8 cellular contexts compared by ENCODE assay signal in genomic region chr6:43308101-43308989, GRCh38. TPM values are rescaled to one million over a fixed set of nuclear protein-coding genes. Genes with fewer than 3 reads are reported as not detected.
A peak's percentile ranks its signal among the peaks of the same experiment; 100 is the strongest.
DNase-seq lines count a peak whose midpoint lies in the region; ATAC-seq, FAIRE-seq and TF ChIP-seq lines count a peak whose summit lies in the region.

Gene CRIP3, minus strand, starts transcription at chr6:43308826. Its CDS starts 34 bp downstream, at chr6:43308792.

- no peaks in the 10 kb centered on the region for H3K36me3 Mint-ChIP-seq in chondrocyte (ENCODE audit: low read depth)

- no peak within 1 kb of the TSS for H3K27ac ChIP-seq in left lung

- FAIRE-seq in GM12892 (lab: Jason Lieb, UNC) = peak; percentile 73
- no peak for FAIRE-seq in RCC 7860 (lab: Jason Lieb, UNC)

- H3K9me3 Mint-ChIP-seq in chondrocyte (ENCODE audit: low read depth) = no peaks in the 10 kb centered on the region

- ATAC-seq in HG03439 (IDR thresholded peaks at IDR 0.05; ENCODE audit: unreplicated experiment) = peak; percentile 61
- peak; percentile 87 for ATAC-seq in left lung
- no peak for ATAC-seq in HG02623 (IDR thresholded peaks at IDR 0.05; ENCODE audit: unreplicated experiment)

- DNase-seq in GM12892 (ENCODE audit: insufficient read length) (no peak), T-helper 22 cell (ENCODE audit: low read depth) (peak; percentile 12), chondrocyte (ENCODE audit: low spot score) (no peak), left lung (peak; percentile 49 to 92), RCC 7860 (ENCODE audit: low spot score) (no peak)
- peak; percentile 20 for DNase-seq in stimulated activated CD8-positive, alpha-beta memory T cell treated with anti-CD3 and anti-CD28 coated beads, Interleukin-12 subunit alpha, Interleukin-12 subunit beta, amount 100 ng/mL, for 1 hour (ENCODE audit: low read depth)

- H3K4me1 Mint-ChIP-seq in chondrocyte (ENCODE audit: low read depth) = peaks cover 7% of the 10 kb centered on the region

- peaks cover 0 to 41% of the 10 kb centered on the region in 2 donors for H3K4me1 ChIP-seq in left lung

- intact Hi-C loops in left lung (cut with DNase I) = no loop called here

- TF ChIP-seq POLR2A in GM12892 (IDR thresholded peaks at IDR 0.05; ENCODE audit: low read depth, low read length) = no peak

- peaks cover 7% of the 10 kb centered on the region for H3K27me3 Mint-ChIP-seq in chondrocyte (ENCODE audit: low read depth)

- H3K36me3 ChIP-seq in left lung = no peaks in the 10 kb centered on the region

- no peak within 1 kb of the TSS for H3K27ac Mint-ChIP-seq in chondrocyte (ENCODE audit: unreplicated experiment)

- peak within 1 kb of the TSS; percentile 66 for H3K4me3 Mint-ChIP-seq in chondrocyte (ENCODE audit: unreplicated experiment)

- peak; percentile 60 for TF ChIP-seq CTCF in chondrocyte (IDR thresholded peaks at IDR 0.05)
- no peak for TF ChIP-seq CTCF in left lung (IDR thresholded peaks at IDR 0.05)

- H3K9me3 ChIP-seq in left lung = no peaks in the 10 kb centered on the region

- peaks cover 0 to 28% of the 10 kb centered on the region in 2 donors for H3K27me3 ChIP-seq in left lung

- H3K4me3 ChIP-seq in left lung = peak within 1 kb of the TSS; percentile 7 to 26

RNA-seq across cellular contexts. Expression of gene CRIP3, which starts in this region (rescaled TPM):
- 12.8 TPM for polyA plus RNA-seq in GM12892 (2012; ENCODE audit: missing spikeins)
- 0.47 to 0.94 TPM (median 0.72 TPM) in 3 replicates for total RNA-seq in chondrocyte
- 1 to 10 TPM in 1 of 2 donors, under 1 TPM in 1; 0.52 to 1.1 TPM for total RNA-seq in left lung

Comparison
In these comparisons a context has a peak if more than half of its experiments do, and no peak if none do; other contexts are left out.
1. DNase-seq: peak in T-helper 22 cell (single experiment), left lung (2 of 2) and stimulated activated CD8-positive, alpha-beta memory T cell treated with anti-CD3 and anti-CD28 coated beads, Interleukin-12 subunit alpha, Interleukin-12 subunit beta, amount 100 ng/mL, for 1 hour (single experiment); none in GM12892 (single experiment), chondrocyte (single experiment) and RCC 7860 (single experiment).